In genomic region chr22:45554040-45554406, GRCh38 we compare ENCODE assay signal across 1 cellular context.
TF ChIP-seq lines count a peak whose summit lies in the region.

No MANE protein-coding gene starts in this region.

TF ChIP-seq in HepG2, 621 proteins besides CTCF, POLR2A, EP300 and RAD21 (continued from another document):
- TF ChIP-seq CEBPZ (IDR thresholded peaks at IDR 0.05; ENCODE audit: low read length) = no peak
- no peak for TF ChIP-seq TRAFD1 (CRISPR knock-in tag; IDR thresholded peaks at IDR 0.05; ENCODE audit: borderline replicate concordance)
- TF ChIP-seq ZNF44 (CRISPR knock-in tag; IDR thresholded peaks at IDR 0.05) = no peak
- TF ChIP-seq ARID3A (IDR thresholded peaks at IDR 0.05; ENCODE audit: low read depth, low read length) = no peak
- no peak for TF ChIP-seq ZFYVE20 (CRISPR knock-in tag; IDR thresholded peaks at IDR 0.05; ENCODE audit: borderline replicate concordance, low read depth)
- no peak for TF ChIP-seq RCOR2 (CRISPR knock-in tag; IDR thresholded peaks at IDR 0.05)
- TF ChIP-seq CCDC6 (CRISPR knock-in tag; IDR thresholded peaks at IDR 0.05) = no peak
- TF ChIP-seq ZNF136 (CRISPR knock-in tag; IDR thresholded peaks at IDR 0.05; ENCODE audit: low read depth) = no peak
- no peak for TF ChIP-seq ZNF281 (CRISPR knock-in tag; IDR thresholded peaks at IDR 0.05; ENCODE audit: borderline replicate concordance)
- no peak for TF ChIP-seq SYNCRIP (IDR thresholded peaks at IDR 0.05; ENCODE audit: insufficient read depth, low read depth, low read length)
